In genomic region chr10:69759641-69760040, GRCh38 we compare ENCODE assay signal across 17 cellular contexts. TPM values are rescaled to one million over a fixed set of nuclear protein-coding genes. Genes with fewer than 3 reads are reported as not detected.
DNase-seq lines count a peak whose midpoint lies in the region; ATAC-seq, FAIRE-seq and TF ChIP-seq lines count a peak whose summit lies in the region.
"Had no signal": no experiment of that assay in that cellular context is flagged by ENCODE, and none has a peak within 500 bp of the region (broad histone marks: within the 10 kb centered on the region; RNA-seq: fewer than 3 reads in every experiment).

No MANE protein-coding gene starts in this region.

- H3K9ac ChIP-seq in mesenchymal stem cell (ENCODE audit: low read length) (no peak overlapping the region), kidney (ENCODE audit: low read length in 2 of 2) (no peak overlapping the region)
- H3K9ac ChIP-seq: BLaER1 had no signal

- 43% methylated on average over 6 of the region's 6 CpGs for WGBS in mesenchymal stem cell

- intact Hi-C loops in posterior vena cava (cut with DNase I) (loop anchor here in 1 of 2 donors (10.0 kb wide), 1 partner anchor 1515 kb away; no protein-coding TSS in a partner anchor), kidney (cut with DNase I) (no loop called here)

- H2BK12ac ChIP-seq in mesenchymal stem cell (ENCODE audit: low read length in 2 of 2) = peak overlapping the region in 1 of 2 experiments; percentile 15

- POLR2A ChIA-PET in AG04450 (lab: Yijun Ruan, JAX) = interaction anchor here (0.5 to 2.5 kb wide), 4 partner anchors 10 to 29 kb away, joined by 3 to 11 read pairs (median 8); no protein-coding TSS in a partner anchor

- TF ChIP-seq CTCF in AG04450 (IDR thresholded peaks at IDR 0.05; ENCODE audit: low read depth, low read length) = no peak
- TF ChIP-seq CTCF in brain (conservative IDR thresholded peaks at IDR 0.05) = no peak
- no peak for TF ChIP-seq CTCF in kidney (IDR thresholded peaks at IDR 0.05; ENCODE audit: borderline replicate concordance, extremely low read depth, insufficient read depth)
- TF ChIP-seq CTCF in GM23338 (conservative IDR thresholded peaks at IDR 0.05; ENCODE audit: low read depth in 2 of 2) = no peak

- H2BK5ac ChIP-seq in mesenchymal stem cell (ENCODE audit: low read depth, low read length, poor library complexity, severe bottlenecking) = no peak overlapping the region

- H3K27ac Mint-ChIP-seq in brain = peak overlapping the region in 4 of 5 experiments; percentile 24 to 75 (median 54)
- no peak overlapping the region for H3K27ac Mint-ChIP-seq in GM23338

- H3F3A ChIP-seq in GM23338 (replicated peaks; ENCODE audit: low read depth) = no peaks in the 10 kb centered on the region

- H4K91ac ChIP-seq in mesenchymal stem cell (ENCODE audit: low read length) = no peak overlapping the region

- peak overlapping the region in 1 of 5 experiments; percentile 21 for H3K4me3 Mint-ChIP-seq in brain
- H3K4me3 Mint-ChIP-seq in GM23338 = no peak overlapping the region
- H3K4me3 Mint-ChIP-seq: CD8-positive, alpha-beta memory T cell had no signal

- no peak overlapping the region for H3K4ac ChIP-seq in mesenchymal stem cell (ENCODE audit: low read depth in 1 of 2, low read length in 2 of 2)

- H3K79me1 ChIP-seq in mesenchymal stem cell (replicated peaks; ENCODE audit: low read length, poor library complexity, severe bottlenecking) = no peaks in the 10 kb centered on the region

- no peak overlapping the region for H3K4me3 ChIP-seq in AG04450 (ENCODE audit: low read depth, low read length)
- H3K4me3 ChIP-seq in mesenchymal stem cell (ENCODE audit: insufficient read depth in 1 of 2, low read depth in 1 of 2, low read length in 2 of 2) = no peak overlapping the region
- no peak overlapping the region for H3K4me3 ChIP-seq in kidney (ENCODE audit: low read length in 2 of 2)
- no peak overlapping the region for H3K4me3 ChIP-seq in GM23338
- H3K4me3 ChIP-seq: BLaER1 had no signal

- H3K36me3 Mint-ChIP-seq in brain (no peaks in the 10 kb centered on the region), GM23338 (ENCODE audit: low read depth) (no peaks in the 10 kb centered on the region)
- H3K36me3 Mint-ChIP-seq: CD8-positive, alpha-beta memory T cell had no signal

- no peak overlapping the region for H3K4me2 ChIP-seq in mesenchymal stem cell (ENCODE audit: low read length, poor library complexity, severe bottlenecking)
- H3K4me2 ChIP-seq in GM23338 = no peak overlapping the region
- H3K4me2 ChIP-seq: BLaER1 had no signal

- H2AK5ac ChIP-seq in mesenchymal stem cell (ENCODE audit: low read length, severe bottlenecking) = peak overlapping the region; percentile 44

- H3K18ac ChIP-seq in mesenchymal stem cell (ENCODE audit: low read depth in 1 of 2, low read length in 2 of 2) = peak overlapping the region in 1 of 2 experiments; percentile 41

- H3K9me3 ChIP-seq in AG04450 (ENCODE audit: control insufficient read depth, insufficient read depth, low read length) (no peaks in the 10 kb centered on the region), mesenchymal stem cell (ENCODE audit: control insufficient read depth, low read length) (no peaks in the 10 kb centered on the region), kidney (ENCODE audit: control insufficient read depth in 1 of 2, low read length in 2 of 2) (no peaks in the 10 kb centered on the region)
- H3K9me3 ChIP-seq: BLaER1, Caco-2 had no signal

- H3K27ac ChIP-seq in AG04450 (ENCODE audit: low read depth, low read length) (peak overlapping the region; percentile 61), mesenchymal stem cell (ENCODE audit: low read length, poor library complexity, severe bottlenecking) (no peak overlapping the region), kidney (ENCODE audit: low read depth in 2 of 2, low read length in 2 of 2) (no peak overlapping the region), GM23338 (ENCODE audit: low read depth) (no peak overlapping the region)
- H3K27ac ChIP-seq: 22Rv1, BLaER1 had no signal

- H3K4me1 Mint-ChIP-seq in brain = peaks cover 39% of the 10 kb centered on the region
- H3K4me1 Mint-ChIP-seq in GM23338 = no peaks in the 10 kb centered on the region
- H3K4me1 Mint-ChIP-seq: CD8-positive, alpha-beta memory T cell had no signal

- no peaks in the 10 kb centered on the region for H4K20me1 ChIP-seq in GM23338 (replicated peaks; ENCODE audit: insufficient read depth)
- H4K20me1 ChIP-seq: BLaER1 had no signal

- H3K27me3 ChIP-seq in AG04450 (ENCODE audit: control insufficient read depth, insufficient read depth, low read length) (peaks cover 1% of the 10 kb centered on the region), mesenchymal stem cell (ENCODE audit: control insufficient read depth in 1 of 2, insufficient read depth in 1 of 2, low read length in 2 of 2) (peaks cover 0 to 39% of the 10 kb centered on the region in 2 experiments), GM23338 (ENCODE audit: insufficient read depth) (no peaks in the 10 kb centered on the region)
- H3K27me3 ChIP-seq: BLaER1 had no signal

- H4K8ac ChIP-seq in mesenchymal stem cell (ENCODE audit: low read length) = no peak overlapping the region

- no peaks in the 10 kb centered on the region for H3K79me2 ChIP-seq in GM23338 (replicated peaks; ENCODE audit: insufficient read depth)

- H2AFZ ChIP-seq in mesenchymal stem cell (ENCODE audit: low read depth, low read length) (no peak overlapping the region), GM23338 (no peak overlapping the region)

- DNase-seq in AG04450 (ENCODE audit: low read depth, low spot score) = peak; percentile 32
- peak; percentile 56 for DNase-seq in mesenchymal stem cell
- peak; percentile 37 for DNase-seq in posterior vena cava (ENCODE audit: low spot score)
- no peak for DNase-seq in kidney
- no peak for DNase-seq in GM23338 (ENCODE audit: low spot score)
- DNase-seq: AML-193; Caco-2; CD8-positive, alpha-beta memory T cell; DND-41; GDM1; HCEC 1CT had no signal

- H2BK120ac ChIP-seq in mesenchymal stem cell (ENCODE audit: low read depth, low read length) = no peak overlapping the region

- H3K23ac ChIP-seq in mesenchymal stem cell (ENCODE audit: low read length in 2 of 2) = no peak overlapping the region

- peaks cover 19% of the 10 kb centered on the region for H3K4me1 ChIP-seq in mesenchymal stem cell (ENCODE audit: control insufficient read depth, insufficient read depth, low read depth, low read length)
- H3K4me1 ChIP-seq in kidney (ENCODE audit: control insufficient read depth in 1 of 2, insufficient read depth in 1 of 2, low read depth in 1 of 2, low read length in 2 of 2) = peaks cover 0 to 6% of the 10 kb centered on the region in 2 donors
- H3K4me1 ChIP-seq in GM23338 (ENCODE audit: insufficient read depth) = no peaks in the 10 kb centered on the region
- H3K4me1 ChIP-seq: Caco-2 had no signal

- CTCF ChIA-PET in AG04450 (lab: Charles Lee) = interaction anchor here (0.9 to 1.1 kb wide), 2 partner anchors 17 to 40 kb away, joined by 4 read pairs; no protein-coding TSS in a partner anchor

- H3K14ac ChIP-seq in mesenchymal stem cell (ENCODE audit: low read length in 2 of 2) = peak overlapping the region in 1 of 2 experiments; percentile 22

- no peaks in the 10 kb centered on the region for H3K36me3 ChIP-seq in mesenchymal stem cell (ENCODE audit: control insufficient read depth in 1 of 2, insufficient read depth in 2 of 2, low read depth in 1 of 2, low read length in 2 of 2)
- H3K36me3 ChIP-seq in kidney (ENCODE audit: control insufficient read depth in 1 of 2, insufficient read depth in 2 of 2, low read length in 2 of 2) = no peaks in the 10 kb centered on the region
- H3K36me3 ChIP-seq in GM23338 (ENCODE audit: insufficient read depth) = no peaks in the 10 kb centered on the region
- H3K36me3 ChIP-seq: BLaER1 had no signal

- H3K9me3 Mint-ChIP-seq in brain = peaks cover 0 to 3% (median 0%) of the 10 kb centered on the region in 5 experiments
- H3K9me3 Mint-ChIP-seq in GM23338 = no peaks in the 10 kb centered on the region
- H3K9me3 Mint-ChIP-seq: CD8-positive, alpha-beta memory T cell had no signal

- H2BK15ac ChIP-seq in mesenchymal stem cell (ENCODE audit: low read depth, poor library complexity, severe bottlenecking) = no peak overlapping the region

- H3K27me3 Mint-ChIP-seq in brain (peaks cover 7% of the 10 kb centered on the region), GM23338 (ENCODE audit: insufficient read depth, low read depth, poor library complexity) (no peaks in the 10 kb centered on the region)

- ATAC-seq in HG03280 (IDR thresholded peaks at IDR 0.05; ENCODE audit: unreplicated experiment) = no peak
- no peak for ATAC-seq in GM23338

- no peak for FAIRE-seq in kidney (lab: Jason Lieb, UNC)
- FAIRE-seq: GM12892, GM19239 had no signal

- no peaks in the 10 kb centered on the region for H3K9me2 ChIP-seq in GM23338 (ENCODE audit: insufficient read depth)

RNA-seq across cellular contexts. Expression of gene COL13A1, which starts 42.1 kb away (rescaled TPM):
- polyA plus RNA-seq in AG04450 (2011; rRNA removed) = 10.9 and 13.1 TPM in 2 replicates
- polyA minus RNA-seq in AG04450 (2011; rRNA and poly(A)+ RNA removed) = 4.8 and 5.6 TPM in 2 replicates
- polyA plus RNA-seq in brain (ENCODE audit: insufficient read depth, low read depth, low replicate concordance) = 0.46 TPM
- polyA plus RNA-seq in mesenchymal stem cell (2013, experiment 1 of 2) = 11.4 TPM
- polyA plus RNA-seq in mesenchymal stem cell (2013, experiment 2 of 2) = 11.1 TPM
- total RNA-seq in posterior vena cava = 1 to 10 TPM in 1 of 2 donors, under 1 TPM in 1; 0.48 to 1.3 TPM
- total RNA-seq in kidney = 5.2 TPM
- polyA plus RNA-seq in kidney (ENCODE audit: insufficient read depth, low read depth, low replicate concordance) = 4.0 TPM
- 7.1 and 8.6 TPM in 2 replicates for total RNA-seq in GM23338 (2014; rRNA removed; shearing (Covaris generic))
- 5.1 and 5.2 TPM in 2 replicates for polyA plus RNA-seq in GM23338 (2016; fragmentation: Nextera tagmentation; extraction: Ambion mirVana)
- total RNA-seq: Caco-2; CD8-positive, alpha-beta memory T cell had no signal
- polyA plus RNA-seq: CD8-positive, alpha-beta memory T cell had no signal

Comparison
In these comparisons a context has a peak if more than half of its experiments do, and no peak if none do; other contexts are left out.
1. DNase-seq: peak in AG04450 (single experiment), mesenchymal stem cell (single experiment) and posterior vena cava (single experiment); none in kidney (single experiment) and GM23338 (single experiment).